In genomic region chr17:64625541-64625940, GRCh38 we compare ENCODE assay signal across 27 cellular contexts.
"Had no signal": no experiment of that assay in that cellular context is flagged by ENCODE, and none has a peak within 500 bp of the region (broad histone marks: within the 10 kb centered on the region; RNA-seq: fewer than 3 reads in every experiment).

No MANE protein-coding gene starts in this region.

- H3K4me1 ChIP-seq: neural progenitor cell had no signal

- H3K4me1 Mint-ChIP-seq: neural progenitor cell had no signal

- H3K4me3 Mint-ChIP-seq: activated CD4-positive, alpha-beta T cell treated with anti-CD3 and anti-CD28 coated beads, Interleukin-2, amount 10 ng/mL, durations not matched to agents 7 days and 5 days; activated CD8-positive, alpha-beta T cell treated with anti-CD3 and anti-CD28 coated beads for 36 hours; activated T-cell treated with anti-CD3 and anti-CD28 coated beads, Interleukin-2, amount 50 U/mL, for 4 hours; activated T-helper 17 cell treated with anti-CD3 and anti-CD28 coated beads, Interleukin-2, amount 50 U/mL, for 72 hours; mesothelial cell of epicardium; naive thymus-derived CD4-positive, alpha-beta T cell; neural progenitor cell; WTC11 had no signal

- H2AFZ ChIP-seq: hepatocyte, neural progenitor cell, parathyroid adenoma had no signal

- H3K27me3 Mint-ChIP-seq: activated CD4-positive, alpha-beta T cell treated with anti-CD3 and anti-CD28 coated beads, Interleukin-2, amount 10 ng/mL, durations not matched to agents 7 days and 5 days; activated CD8-positive, alpha-beta T cell treated with anti-CD3 and anti-CD28 coated beads for 36 hours; activated T-helper 17 cell treated with anti-CD3 and anti-CD28 coated beads, Interleukin-2, amount 50 U/mL, for 72 hours; naive thymus-derived CD4-positive, alpha-beta T cell had no signal

- H3K4me3 ChIP-seq: gastrocnemius medialis, hepatocyte, neural progenitor cell, psoas muscle, sigmoid colon, tibial nerve had no signal

- H3K36me3 Mint-ChIP-seq: mesothelial cell of epicardium, neural progenitor cell, WTC11 had no signal

- H3K27ac Mint-ChIP-seq: activated CD4-positive, alpha-beta T cell treated with anti-CD3 and anti-CD28 coated beads, Interleukin-2, amount 10 ng/mL, durations not matched to agents 7 days and 5 days; activated CD8-positive, alpha-beta T cell treated with anti-CD3 and anti-CD28 coated beads for 36 hours; activated T-helper 17 cell treated with anti-CD3 and anti-CD28 coated beads, Interleukin-2, amount 50 U/mL, for 72 hours; neural progenitor cell; WTC11 had no signal

- H3K9me3 ChIP-seq: gastrocnemius medialis, psoas muscle, sigmoid colon, tibial nerve had no signal

- H3K9me3 Mint-ChIP-seq: activated CD4-positive, alpha-beta T cell treated with anti-CD3 and anti-CD28 coated beads, Interleukin-2, amount 10 ng/mL, durations not matched to agents 7 days and 5 days; activated CD8-positive, alpha-beta T cell treated with anti-CD3 and anti-CD28 coated beads for 36 hours; activated T-cell treated with anti-CD3 and anti-CD28 coated beads, Interleukin-2, amount 50 U/mL, for 4 hours; activated T-helper 17 cell treated with anti-CD3 and anti-CD28 coated beads, Interleukin-2, amount 50 U/mL, for 72 hours; mesothelial cell of epicardium; naive thymus-derived CD4-positive, alpha-beta T cell; neural progenitor cell; WTC11 had no signal

- H3K27me3 ChIP-seq: brain microvascular endothelial cell, gastrocnemius medialis, hepatocyte, neural progenitor cell, sigmoid colon, tibial nerve had no signal

- DNase-seq: activated CD4-positive, alpha-beta T cell treated with anti-CD3 and anti-CD28 coated beads for 1 hour; activated CD4-positive, alpha-beta T cell treated with anti-CD3 and anti-CD28 coated beads, Interleukin-2, amount 10 ng/mL, durations not matched to agents 7 days and 5 days; activated CD8-positive, alpha-beta T cell treated with anti-CD3 and anti-CD28 coated beads for 36 hours; activated gamma-delta T cell treated with Interleukin-2 at 50 U/mL for 16 hours; activated naive CD4-positive, alpha-beta T cell treated with anti-CD3 and anti-CD28 coated beads, Interleukin-2, amount 50 U/mL, for 16 hours; activated T-cell treated with anti-CD3 and anti-CD28 coated beads, Interleukin-2, amount 50 U/mL, for 4 hours; amniotic stem cell; brain microvascular endothelial cell; caudate nucleus; gastrocnemius medialis; islet precursor cell; left cardiac atrium; mammary epithelial cell; naive thymus-derived CD4-positive, alpha-beta T cell; occipital lobe; psoas muscle; sigmoid colon; stimulated activated CD4-positive, alpha-beta T cell treated with anti-CD3 and anti-CD28 coated beads, Interleukin-15, amount 100 ng/mL, for 24 hours; stimulated activated CD4-positive, alpha-beta T cell treated with anti-CD3 and anti-CD28 coated beads, Interleukin-2, amount 100 ng/mL, for 24 hours; stimulated activated naive CD4-positive, alpha-beta T cell treated with Interleukin-2 at 50 U/mL for 16 hours had no signal

- H3K27ac ChIP-seq: brain microvascular endothelial cell, gastrocnemius medialis, hepatocyte, neural progenitor cell, parathyroid adenoma, psoas muscle, sigmoid colon, tibial nerve had no signal

- H3K36me3 ChIP-seq: gastrocnemius medialis, neural progenitor cell, sigmoid colon, tibial nerve had no signal

- ATAC-seq: activated CD8-positive, alpha-beta T cell treated with anti-CD3 and anti-CD28 coated beads for 36 hours; activated T-cell treated with anti-CD3 and anti-CD28 coated beads, Interleukin-2, amount 50 U/mL, for 4 hours; activated T-helper 17 cell treated with anti-CD3 and anti-CD28 coated beads, Interleukin-2, amount 50 U/mL, for 72 hours; gastrocnemius medialis; naive thymus-derived CD4-positive, alpha-beta T cell; WTC11 had no signal

- H3K4me2 ChIP-seq: hepatocyte, neural progenitor cell had no signal

- H3K9ac ChIP-seq: neural progenitor cell, parathyroid adenoma had no signal
